Comparison of ENCODE assay signal across 1 cellular context in genomic region chr1:150842343-150842742, GRCh38.
TF ChIP-seq lines count a peak whose summit lies in the region.

No MANE protein-coding gene starts in this region.

TF ChIP-seq in K562, 482 proteins besides CTCF, POLR2A, EP300 and RAD21:
- TF ChIP-seq ZNF398 (CRISPR knock-in tag; IDR thresholded peaks at IDR 0.05) = no peak
- TF ChIP-seq ZNF512 (tag; IDR thresholded peaks at IDR 0.05) = peak; percentile 35; the same call in 1 of the 2 replicates
- no peak for TF ChIP-seq TOE1 (IDR thresholded peaks at IDR 0.05; ENCODE audit: borderline replicate concordance)
- no peak for TF ChIP-seq TOE1 (CRISPR knock-in tag; IDR thresholded peaks at IDR 0.05; ENCODE audit: borderline replicate concordance, low read depth)
- TF ChIP-seq DEAF1 (CRISPR knock-in tag; IDR thresholded peaks at IDR 0.05) = no peak
- no peak for TF ChIP-seq ETS2 (tag; IDR thresholded peaks at IDR 0.05; ENCODE audit: borderline replicate concordance, poor library complexity, severe bottlenecking)
- TF ChIP-seq PCBP1 (IDR thresholded peaks at IDR 0.05; ENCODE audit: low read depth, low read length, poor library complexity, severe bottlenecking) = no peak
- TF ChIP-seq HES1 (IDR thresholded peaks at IDR 0.05; ENCODE audit: low read depth) = no peak
